9 cellular contexts compared by ENCODE assay signal in genomic region chr13:110875243-110875642, GRCh38. TPM values are rescaled to one million over a fixed set of nuclear protein-coding genes. Genes with fewer than 3 reads are reported as not detected.
DNase-seq lines count a peak whose midpoint lies in the region; ATAC-seq and TF ChIP-seq lines count a peak whose summit lies in the region.
"Had no signal": no experiment of that assay in that cellular context is flagged by ENCODE, and none has a peak within 500 bp of the region (broad histone marks: within the 10 kb centered on the region; RNA-seq: fewer than 3 reads in every experiment).

No MANE protein-coding gene starts in this region.

- H3K27me3 ChIP-seq in CD4-positive, CD25-positive, alpha-beta regulatory T cell (ENCODE audit: control insufficient read depth, insufficient read depth, low read length): peaks cover 12% of the 10 kb centered on the region
- H3K27me3 ChIP-seq in HUES64 (ENCODE audit: insufficient read depth, low read length): no peaks in the 10 kb centered on the region

- H3K9me3 Mint-ChIP-seq in CD4-positive, CD25-positive, alpha-beta regulatory T cell: peaks cover 0 to 1% (median 0%) of the 10 kb centered on the region in 7 donors
- H3K9me3 Mint-ChIP-seq in MCF 10A (ENCODE audit: unreplicated experiment): no peaks in the 10 kb centered on the region
- H3K9me3 Mint-ChIP-seq in natural killer cell treated with Interleukin-12 subunit alpha and Interleukin-12 subunit beta and Interleukin-15 and Interleukin-18, amount 100 ng/mL, for 72 hours: no peaks in the 10 kb centered on the region

- CTCF ChIA-PET in MCF 10A (lab: Yijun Ruan, JAX): interaction anchor here (1.0 kb wide), 1 partner anchor 14 kb away, joined by 3 read pairs; no protein-coding TSS in a partner anchor

- ATAC-seq in CD4-positive, CD25-positive, alpha-beta regulatory T cell (ENCODE audit: low read depth in 2 of 2): no peak
- ATAC-seq in natural killer cell treated with Interleukin-12 subunit alpha and Interleukin-12 subunit beta and Interleukin-15 and Interleukin-18, amount 100 ng/mL, for 72 hours: no peak
- ATAC-seq in GM19035 (IDR thresholded peaks at IDR 0.05; ENCODE audit: unreplicated experiment) (no peak), HG02938 (IDR thresholded peaks at IDR 0.05; ENCODE audit: unreplicated experiment) (no peak)

- H3K4me3 ChIP-seq in CD4-positive, CD25-positive, alpha-beta regulatory T cell (ENCODE audit: low read depth, low read length): peak overlapping the region; percentile 10
- H3K4me3 ChIP-seq in HUES64 (ENCODE audit: low read length): peak overlapping the region; percentile 39; the same call in 1 of the 2 replicates

- H3K27ac ChIP-seq in CD4-positive, CD25-positive, alpha-beta regulatory T cell (ENCODE audit: insufficient read depth, low read length, poor library complexity, severe bottlenecking): no peak overlapping the region
- no peak overlapping the region for H3K27ac ChIP-seq in HUES64 (ENCODE audit: low read depth, low read length)

- H3K4me3 Mint-ChIP-seq in CD4-positive, CD25-positive, alpha-beta regulatory T cell: peak overlapping the region in 3 of 4 donors; percentile 24 to 82 (median 68)
- H3K4me3 Mint-ChIP-seq in MCF 10A (ENCODE audit: unreplicated experiment): peak overlapping the region; percentile 68
- peak overlapping the region; percentile 80 for H3K4me3 Mint-ChIP-seq in natural killer cell treated with Interleukin-12 subunit alpha and Interleukin-12 subunit beta and Interleukin-15 and Interleukin-18, amount 100 ng/mL, for 72 hours

- peaks cover 5 to 10% (median 8%) of the 10 kb centered on the region in 4 donors for H3K4me1 Mint-ChIP-seq in CD4-positive, CD25-positive, alpha-beta regulatory T cell
- peaks cover 12% of the 10 kb centered on the region for H3K4me1 Mint-ChIP-seq in MCF 10A (ENCODE audit: insufficient read depth, unreplicated experiment)
- peaks cover 0 to 7% of the 10 kb centered on the region in 2 donors for H3K4me1 Mint-ChIP-seq in natural killer cell treated with Interleukin-12 subunit alpha and Interleukin-12 subunit beta and Interleukin-15 and Interleukin-18, amount 100 ng/mL, for 72 hours (ENCODE audit: low read depth in 2 of 2)

- H3K9ac ChIP-seq in HUES64 (ENCODE audit: low read depth, low read length): no peak overlapping the region

- intact Hi-C loops in MCF 10A (cut with micrococcal nuclease): no loop called here

- H3K27ac Mint-ChIP-seq in CD4-positive, CD25-positive, alpha-beta regulatory T cell: peak overlapping the region in 2 of 3 donors; percentile 70
- no peak overlapping the region for H3K27ac Mint-ChIP-seq in MCF 10A (ENCODE audit: low read depth, unreplicated experiment)
- H3K27ac Mint-ChIP-seq in natural killer cell treated with Interleukin-12 subunit alpha and Interleukin-12 subunit beta and Interleukin-15 and Interleukin-18, amount 100 ng/mL, for 72 hours: peak overlapping the region in 1 of 2 donors; percentile 26

- TF ChIP-seq CTCF in MCF 10A (IDR thresholded peaks at IDR 0.05; ENCODE audit: unreplicated experiment): no peak

- BruUV-seq in MCF 10A (replicated peaks; lab: Mats Ljungman, UMichigan): no TSS peak

- WGBS in HUES64: 92% methylated on average over 8 of the region's 8 CpGs

- no peaks in the 10 kb centered on the region for H3K9me3 ChIP-seq in CD4-positive, CD25-positive, alpha-beta regulatory T cell (ENCODE audit: control insufficient read depth in 2 of 2, low read length in 2 of 2)
- no peaks in the 10 kb centered on the region for H3K9me3 ChIP-seq in HUES64 (ENCODE audit: insufficient read depth, low read depth, low read length)

- POLR2A ChIA-PET in MCF 10A (lab: Yijun Ruan, JAX): interaction anchor here (0.8 kb wide), 1 partner anchor 11 kb away, joined by 3 read pairs; no protein-coding TSS in a partner anchor

- peaks cover 13% of the 10 kb centered on the region for H3K4me1 ChIP-seq in CD4-positive, CD25-positive, alpha-beta regulatory T cell (ENCODE audit: control insufficient read depth, insufficient read depth, low read length, poor library complexity, severe bottlenecking)
- H3K4me1 ChIP-seq in HUES64 (ENCODE audit: insufficient read depth, low read length): peaks cover 15% of the 10 kb centered on the region; the same call in 1 of the 2 replicates

- peaks cover 21% of the 10 kb centered on the region for H3K27me3 Mint-ChIP-seq in CD4-positive, CD25-positive, alpha-beta regulatory T cell
- no peaks in the 10 kb centered on the region for H3K27me3 Mint-ChIP-seq in MCF 10A (ENCODE audit: insufficient read depth, unreplicated experiment)
- peaks cover 6 to 11% of the 10 kb centered on the region in 2 donors for H3K27me3 Mint-ChIP-seq in natural killer cell treated with Interleukin-12 subunit alpha and Interleukin-12 subunit beta and Interleukin-15 and Interleukin-18, amount 100 ng/mL, for 72 hours

- peaks cover 5% of the 10 kb centered on the region for H3K36me3 ChIP-seq in CD4-positive, CD25-positive, alpha-beta regulatory T cell (ENCODE audit: control insufficient read depth, insufficient read depth, low read length)
- H3K36me3 ChIP-seq in HUES64 (ENCODE audit: insufficient read depth, low read length): no peaks in the 10 kb centered on the region

- peaks cover 3% of the 10 kb centered on the region for H3K36me3 Mint-ChIP-seq in CD4-positive, CD25-positive, alpha-beta regulatory T cell
- H3K36me3 Mint-ChIP-seq in MCF 10A (ENCODE audit: insufficient read depth, unreplicated experiment): peaks cover 5% of the 10 kb centered on the region
- H3K36me3 Mint-ChIP-seq in natural killer cell treated with Interleukin-12 subunit alpha and Interleukin-12 subunit beta and Interleukin-15 and Interleukin-18, amount 100 ng/mL, for 72 hours: no peaks in the 10 kb centered on the region

- DNase-seq in CD4-positive, CD25-positive, alpha-beta regulatory T cell: no peak
- DNase-seq in MCF 10A (ENCODE audit: unreplicated experiment) (no peak), hypothalamus (lab: John Stamatoyannopoulos, UW) (no peak), NCI-H1105 treated with DMSO at 0.1 percent for 48 hours (lab: John Stamatoyannopoulos, UW) (no peak)
- no peak for DNase-seq in natural killer cell treated with Interleukin-12 subunit alpha and Interleukin-12 subunit beta and Interleukin-15 and Interleukin-18, amount 100 ng/mL, for 72 hours (ENCODE audit: low spot score)
- DNase-seq: NCI-H446 treated with DMSO at 0.1 percent for 48 hours had no signal

RNA-seq across cellular contexts. Expression of gene ANKRD10, which starts 39.6 kb away (rescaled TPM):
- 139 TPM for total RNA-seq in CD4-positive, CD25-positive, alpha-beta regulatory T cell
- polyA plus RNA-seq in CD4-positive, CD25-positive, alpha-beta regulatory T cell: 10 to 100 TPM; 66.5 to 82.9 (median 74.9) TPM
- polyA plus RNA-seq in HUES64 (2013, experiment 1 of 2): 74.1 TPM
- 95.0 TPM for polyA plus RNA-seq in HUES64 (2013, experiment 2 of 2)
- total RNA-seq in MCF 10A (2022): 61.7 and 76.0 TPM in 2 replicates
- 100 to 1,000 TPM in 1 of 2 donors, 10 to 100 TPM in 1; 95.5 to 137 TPM for total RNA-seq in natural killer cell treated with Interleukin-12 subunit alpha and Interleukin-12 subunit beta and Interleukin-15 and Interleukin-18, amount 100 ng/mL, for 72 hours
